ENCODE assay signal across 9 cellular contexts in genomic region chr3:54427951-54428871, GRCh38.
DNase-seq lines count a peak whose midpoint lies in the region; ATAC-seq and TF ChIP-seq lines count a peak whose summit lies in the region.
"Had no signal": no experiment of that assay in that cellular context is flagged by ENCODE, and none has a peak within 500 bp of the region (broad histone marks: within the 10 kb centered on the region; RNA-seq: fewer than 3 reads in every experiment).

No MANE protein-coding gene starts in this region.

- H3K36me3 ChIP-seq in sigmoid colon = no peaks in the 10 kb centered on the region
- H3K36me3 ChIP-seq: BLaER1 treated with 17β-estradiol and CSF1 and Interleukin-3, amounts not matched to agents 10 nM and 100 nM had no signal

- H3K9me3 ChIP-seq in right cardiac atrium (ENCODE audit: control insufficient read depth, low read length) = no peaks in the 10 kb centered on the region
- H3K9me3 ChIP-seq in sigmoid colon = no peaks in the 10 kb centered on the region
- H3K9me3 ChIP-seq: BLaER1 treated with 17β-estradiol and CSF1 and Interleukin-3, amounts not matched to agents 10 nM and 100 nM had no signal

- no peak overlapping the region for H3K27ac ChIP-seq in right cardiac atrium (ENCODE audit: low read length)
- H3K27ac ChIP-seq in sigmoid colon = peak overlapping the region in 2 of 4 donors; percentile 33 to 41
- H3K27ac ChIP-seq: BLaER1 treated with 17β-estradiol and CSF1 and Interleukin-3, amounts not matched to agents 10 nM and 100 nM had no signal

- TF ChIP-seq POLR2A in sigmoid colon (IDR thresholded peaks at IDR 0.05) = no peak

- ATAC-seq in HG03442 (IDR thresholded peaks at IDR 0.05; ENCODE audit: unreplicated experiment) (peak; percentile 49), right cardiac atrium (peak; percentile 60 to 61), HG02588 (IDR thresholded peaks at IDR 0.05; ENCODE audit: unreplicated experiment) (no peak)

- no peak for TF ChIP-seq EP300 in sigmoid colon (IDR thresholded peaks at IDR 0.05)

- WGBS in right cardiac atrium = 36% methylated on average over 9 of the region's 9 CpGs
- 44 to 47% methylated on average over 9 of the region's 9 CpGs for WGBS in sigmoid colon, 2 donors

- intact Hi-C loops in right cardiac atrium (cut with DNase I) = no loop called here
- intact Hi-C loops in sigmoid colon (cut with DNase I) = loop anchor here (5.0 to 10.0 kb wide), 3 partner anchors 427 to 1824 kb away; no protein-coding TSS in a partner anchor

- DNase-seq in NCI-H2196 (lab: John Stamatoyannopoulos, UW; ENCODE audit: unreplicated experiment) (peak; percentile 43), NCI-H2196 treated with DMSO at 0.1 percent for 48 hours (lab: John Stamatoyannopoulos, UW; ENCODE audit: unreplicated experiment) (no peak), NCI-H69 (lab: John Stamatoyannopoulos, UW) (peak; percentile 92), amniotic stem cell (lab: John Stamatoyannopoulos, UW) (peak; percentile 81), right cardiac atrium (peak in 2 of 3 donors; percentile 40 to 46), sigmoid colon (peak; percentile 72)

- H3K4me3 ChIP-seq in right cardiac atrium (ENCODE audit: low read length) (no peak overlapping the region), sigmoid colon (no peak overlapping the region)
- H3K4me3 ChIP-seq: BLaER1 treated with 17β-estradiol and CSF1 and Interleukin-3, amounts not matched to agents 10 nM and 100 nM had no signal

- TF ChIP-seq CTCF in sigmoid colon (IDR thresholded peaks at IDR 0.05) = peak; percentile 54 to 84 (median 70)

- H3K4me1 ChIP-seq in right cardiac atrium (ENCODE audit: control insufficient read depth, insufficient read depth, low read length) (no peaks in the 10 kb centered on the region), sigmoid colon (peaks cover 0 to 28% (median 17%) of the 10 kb centered on the region in 4 donors)

- H3K27me3 ChIP-seq in right cardiac atrium (ENCODE audit: control insufficient read depth, insufficient read depth) (no peaks in the 10 kb centered on the region), sigmoid colon (no peaks in the 10 kb centered on the region)
- H3K27me3 ChIP-seq: BLaER1 treated with 17β-estradiol and CSF1 and Interleukin-3, amounts not matched to agents 10 nM and 100 nM had no signal
